ENCODE assay signal across 8 cellular contexts in the genomic region with DNA sequence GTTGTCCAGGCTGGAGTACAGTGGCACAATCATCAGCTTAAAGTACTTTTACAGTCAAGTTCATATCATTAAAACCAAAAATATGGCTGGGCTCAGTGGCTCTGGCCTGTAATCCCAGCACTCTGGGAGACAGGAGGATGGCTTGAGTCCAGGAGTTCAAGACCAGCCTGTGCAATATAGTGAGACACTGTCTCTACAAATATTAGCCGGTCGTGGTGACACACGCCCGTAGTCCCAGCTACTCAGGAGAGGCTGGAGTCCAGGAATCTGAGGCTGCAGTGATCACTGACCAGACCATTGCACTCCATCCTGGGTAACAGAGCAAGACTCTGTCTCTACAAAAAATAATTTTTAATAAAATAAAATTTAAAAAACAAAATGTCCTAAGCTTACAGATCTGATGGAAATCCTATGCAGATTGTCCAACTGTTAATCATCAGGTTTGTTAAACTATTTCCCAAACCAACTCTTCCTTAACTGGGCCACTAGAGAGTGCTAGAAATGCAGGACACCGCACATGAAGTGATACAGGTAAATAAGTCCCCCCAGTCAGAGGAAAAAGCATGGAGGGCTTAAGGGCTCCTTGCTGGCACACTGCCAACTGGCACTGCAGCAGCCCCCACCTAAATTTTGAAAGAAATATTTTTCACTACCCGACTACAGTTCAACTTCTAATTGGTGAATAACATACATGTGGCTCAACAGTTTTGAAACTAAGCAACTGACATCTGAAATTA. TPM values are rescaled to one million over a fixed set of nuclear protein-coding genes. Genes with fewer than 3 reads are reported as not detected.
DNase-seq lines count a peak whose midpoint lies in the region; ATAC-seq, FAIRE-seq and TF ChIP-seq lines count a peak whose summit lies in the region.

No MANE protein-coding gene starts in this region.

- no peak for FAIRE-seq in GM12878 (lab: Jason Lieb, UNC)

- CTCF ChIA-PET in CD4-positive, alpha-beta T cell (lab: Charles Lee): no interaction called here
- CTCF ChIA-PET in GM12878 (lab: Yijun Ruan, JAX): interaction anchor here (0.7 to 2.6 kb wide), 13 partner anchors 8 to 327 kb away, joined by 3 to 30 read pairs (median 3); no protein-coding TSS in a partner anchor

- peak in 3 of 10 experiments; percentile 9 to 21 (median 15) for DNase-seq in CD4-positive, alpha-beta T cell
- DNase-seq in HPDE6-E6E7 (ENCODE audit: extremely low spot score) (peak; percentile 35), RPMI8226 (peak; percentile 64), GM12878 (ENCODE audit: low read depth, low spot score) (no peak), right lobe of liver (no peak), stomach (no peak)

- H3K36me3 ChIP-seq in GM12878 (ENCODE audit: control insufficient read depth in 2 of 2, insufficient read depth in 2 of 2, low read length in 1 of 2): peaks cover 0 to 10% of the 10 kb centered on the region in 2 experiments; a peak in 1 of 4 replicates
- no peaks in the 10 kb centered on the region for H3K36me3 ChIP-seq in right lobe of liver
- peaks cover 0 to 14% (median 5%) of the 10 kb centered on the region in 4 donors for H3K36me3 ChIP-seq in stomach

- RAD21 ChIA-PET in GM12878 (lab: Charles Lee; ENCODE audit: unreplicated experiment): interaction anchor here (1.1 to 1.3 kb wide), 5 partner anchors 12 to 80 kb away, joined by 3 to 4 read pairs (median 3); no protein-coding TSS in a partner anchor

- no peaks in the 10 kb centered on the region for H3K27me3 ChIP-seq in CD4-positive, alpha-beta T cell (ENCODE audit: control insufficient read depth, insufficient read depth, low read length)
- H3K27me3 ChIP-seq in GM12878 (replicated peaks in 1 of 2; ENCODE audit: control insufficient read depth in 2 of 2, insufficient read depth in 2 of 2, low read length in 1 of 2): no peaks in the 10 kb centered on the region
- no peaks in the 10 kb centered on the region for H3K27me3 ChIP-seq in right lobe of liver
- H3K27me3 ChIP-seq in stomach: no peaks in the 10 kb centered on the region

- TF ChIP-seq EP300 in GM12878 (IDR thresholded peaks at IDR 0.05; ENCODE audit: borderline replicate concordance in 1 of 2, control insufficient read depth in 1 of 2, low read depth in 2 of 2, low read length in 2 of 2) (no peak), stomach (IDR thresholded peaks at IDR 0.05) (no peak)

- no peaks in the 10 kb centered on the region for H3K9me3 Mint-ChIP-seq in CD4-positive, alpha-beta T cell

- in situ Hi-C loops in GM12878 (cut with MboI): loop anchor here (5.0 kb wide), 1 partner anchor 172 kb away; a partner anchor contains a TSS

- peak; percentile 36 for TF ChIP-seq CTCF in CD4-positive, alpha-beta T cell (IDR thresholded peaks at IDR 0.05)
- TF ChIP-seq CTCF in GM12878 (IDR thresholded peaks at IDR 0.05 in 2 of 3, conservative IDR thresholded peaks at IDR 0.05 in 1 of 3; ENCODE audit: control insufficient read depth in 2 of 3, extremely low read depth in 1 of 3, insufficient read depth in 1 of 3, low read depth in 3 of 3, low read length in 3 of 3) (peak; percentile 63 to 74 (median 69)), right lobe of liver (IDR thresholded peaks at IDR 0.05) (peak; percentile 22 to 44 (median 36)), stomach (IDR thresholded peaks at IDR 0.05) (peak in 1 of 7 experiments; percentile 17)

- H3K4me3 Mint-ChIP-seq in CD4-positive, alpha-beta T cell: peak overlapping the region; percentile 97

- H3K79me2 ChIP-seq in GM12878 (ENCODE audit: control insufficient read depth, insufficient read depth, low read length): peaks cover 73% of the 10 kb centered on the region

- POLR2A ChIA-PET in CD4-positive, alpha-beta T cell (lab: Charles Lee): no interaction called here
- POLR2A ChIA-PET in GM12878 (lab: Charles Lee): no interaction called here

- TF ChIP-seq RAD21 in GM12878 (IDR thresholded peaks at IDR 0.05; ENCODE audit: insufficient read depth, low read depth, low read length): peak; percentile 81

- H4K20me1 ChIP-seq in GM12878 (ENCODE audit: control insufficient read depth, insufficient read depth): peaks cover 17% of the 10 kb centered on the region

- no peak for ATAC-seq in CD4-positive, alpha-beta T cell (ENCODE audit: poor library complexity)
- ATAC-seq in GM12878: no peak
- ATAC-seq in right lobe of liver: no peak
- ATAC-seq in GM21528 (IDR thresholded peaks at IDR 0.05; ENCODE audit: low FRiP score, unreplicated experiment): no peak
- ATAC-seq in GM18873 (IDR thresholded peaks at IDR 0.05; ENCODE audit: low FRiP score, unreplicated experiment): no peak

- 64% methylated on average over 6 of the region's 6 CpGs for WGBS in GM12878 (ENCODE audit: insufficient coverage, insufficient replicate concordance, low lambda C conversion rate, missing lambda C conversion rate)
- 15% methylated on average over 6 of the region's 6 CpGs for WGBS in right lobe of liver (ENCODE audit: insufficient coverage, low coverage, low lambda C conversion rate, missing lambda C conversion rate)
- 12 to 18% (median 16%) methylated on average over 6 of the region's 6 CpGs for WGBS in stomach, 5 donors

- peak overlapping the region; percentile 82 for H3K27ac Mint-ChIP-seq in CD4-positive, alpha-beta T cell

- no peaks in the 10 kb centered on the region for H3K27me3 Mint-ChIP-seq in CD4-positive, alpha-beta T cell

- BruUV-seq in GM12878 (replicated peaks; lab: Mats Ljungman, UMichigan): TSS peak; percentile 60

- H3K36me3 Mint-ChIP-seq in CD4-positive, alpha-beta T cell (ENCODE audit: low read depth): peaks cover 25% of the 10 kb centered on the region

- intact Hi-C loops in CD4-positive, alpha-beta T cell (cut with DNase I, micrococcal nuclease): loop anchor here (2.0 to 10.0 kb wide), 4 partner anchors 87 to 285 kb away; a partner anchor contains a TSS
- intact Hi-C loops in GM12878 (cut with micrococcal nuclease; ENCODE audit: unreplicated experiment): loop anchor here (1.0 to 5.0 kb wide), 3 partner anchors 59 to 247 kb away; a partner anchor contains a TSS
- intact Hi-C loops in right lobe of liver (cut with DNase I): no loop called here
- intact Hi-C loops in stomach (cut with DNase I; ENCODE audit: low total_unique reads): no loop called here

- peak overlapping the region; percentile 94 for H3K27ac ChIP-seq in CD4-positive, alpha-beta T cell (ENCODE audit: low read depth, low read length)
- H3K27ac ChIP-seq in GM12878 (ENCODE audit: control insufficient read depth, insufficient read depth): peak overlapping the region; percentile 92
- peak overlapping the region in 2 of 3 donors; percentile 10 for H3K27ac ChIP-seq in right lobe of liver
- H3K27ac ChIP-seq in stomach: peak overlapping the region in 4 of 5 donors; percentile 97 to 100 (median 100)

- no peak overlapping the region for H2AFZ ChIP-seq in GM12878 (ENCODE audit: control insufficient read depth, low read depth, low read length)

- H3K9me3 ChIP-seq in CD4-positive, alpha-beta T cell (ENCODE audit: control insufficient read depth, low read length): no peaks in the 10 kb centered on the region
- H3K9me3 ChIP-seq in GM12878 (replicated peaks; ENCODE audit: control insufficient read depth, insufficient read depth, low read length): no peaks in the 10 kb centered on the region
- H3K9me3 ChIP-seq in right lobe of liver: no peaks in the 10 kb centered on the region
- H3K9me3 ChIP-seq in stomach: no peaks in the 10 kb centered on the region

- SMC1A ChIA-PET in GM12878 (lab: Charles Lee; ENCODE audit: uncharacterized antibody, unreplicated experiment): interaction anchor here (1.3 to 2.9 kb wide), 3 partner anchors 21 to 60 kb away, joined by 6 to 25 read pairs (median 8); no protein-coding TSS in a partner anchor

- peaks cover 77% of the 10 kb centered on the region for H3K4me1 Mint-ChIP-seq in CD4-positive, alpha-beta T cell (ENCODE audit: low read depth)

- peaks cover 35% of the 10 kb centered on the region for H3K4me1 ChIP-seq in GM12878 (ENCODE audit: control insufficient read depth, insufficient read depth, low read length)
- H3K4me1 ChIP-seq in right lobe of liver: peaks cover 0 to 48% (median 9%) of the 10 kb centered on the region in 4 donors
- peaks cover 48 to 76% (median 68%) of the 10 kb centered on the region in 4 donors for H3K4me1 ChIP-seq in stomach

- peak overlapping the region; percentile 70 for H3K4me2 ChIP-seq in GM12878 (ENCODE audit: control insufficient read depth, insufficient read depth)

- H3K4me3 ChIP-seq in GM12878 (peak overlapping the region; percentile 91), right lobe of liver (no peak overlapping the region), stomach (peak overlapping the region; percentile 68 to 99 (median 87))

- peak overlapping the region; percentile 76 for H3K9ac ChIP-seq in GM12878 (ENCODE audit: control insufficient read depth, insufficient read depth, low read length)

- TF ChIP-seq POLR2A in GM12878 (IDR thresholded peaks at IDR 0.05; ENCODE audit: low read depth, low read length) (no peak), right lobe of liver (IDR thresholded peaks at IDR 0.05) (no peak), stomach (IDR thresholded peaks at IDR 0.05) (no peak)

RNA-seq across cellular contexts. Expression of a gene that starts 2.8 kb away (rescaled TPM):
- total RNA-seq in CD4-positive, alpha-beta T cell: 100 to 1,000 TPM; 194 to 217 TPM
- 204 and 220 TPM in 2 replicates for total RNA-seq in GM12878 (2013; cell fraction: nucleolus; rRNA removed)
- total RNA-seq in GM12878 (2014; rRNA removed) (130 and 140 TPM in 2 replicates), GM12878 (2014; rRNA removed; fragmentation: Illumina TruSeq; extraction: Trizol) (78.0 and 82.1 TPM in 2 replicates), GM12878 (2021) (200 and 218 TPM in 2 replicates), right lobe of liver (10 to 100 TPM; 69.8 to 81.2 (median 77.7) TPM), stomach (100 to 1,000 TPM; 161 to 394 (median 184) TPM)
- polyA plus RNA-seq in GM12878 (2011; ENCODE audit: low read depth): 71.5 TPM
- polyA plus RNA-seq in GM12878 (2011; rRNA removed) (62.7 and 113 TPM in 2 replicates), GM12878 (2014; fragmentation: Illumina TruSeq; extraction: Trizol) (101 and 114 TPM in 2 replicates), GM12878 (2014; fragmentation: Nextera tagmentation; extraction: Ambion mirVana) (10 to 100 TPM; 10.8 to 11.6 TPM), GM12878 (2014; rRNA removed) (106 and 116 TPM in 2 replicates), GM12878 (2016; fragmentation: Nextera tagmentation; extraction: Ambion mirVana) (10 to 100 TPM; 85.6 to 91.9 TPM), stomach (10 to 100 TPM; 28.1 to 38.0 (median 33.5) TPM)
- 98.3 and 104 TPM in 2 replicates for polyA plus RNA-seq in GM12878 (2011; cell fraction: cytosol; rRNA removed)
- 131 and 163 TPM in 2 replicates for polyA plus RNA-seq in GM12878 (2011; cell fraction: nucleus; rRNA removed)
- polyA plus RNA-seq in GM12878 (2012): 62.2 and 71.3 TPM in 2 replicates
- polyA minus RNA-seq in GM12878 (2011; rRNA and poly(A)+ RNA removed): 147 and 182 TPM in 2 replicates
- polyA minus RNA-seq in GM12878 (2011; cell fraction: cytosol; rRNA and poly(A)+ RNA removed): 69.5 and 91.4 TPM in 2 replicates
- 50.4 and 99.9 TPM in 2 replicates for polyA minus RNA-seq in GM12878 (2011; cell fraction: nucleus; rRNA and poly(A)+ RNA removed)

Comparison
In these comparisons a context has a peak if more than half of its experiments do, and no peak if none do; other contexts are left out.
1. DNase-seq: peak in HPDE6-E6E7 (single experiment) and RPMI8226 (single experiment); none in GM12878 (single experiment), right lobe of liver (0 of 3) and stomach (single experiment).
2. H3K27ac ChIP-seq: peak in every context shown above with its lines; median percentile 100 in stomach; 94 in CD4-positive, alpha-beta T cell; 92 in GM12878; 10 in right lobe of liver.
3. H3K4me3 ChIP-seq: peak in GM12878 (single experiment) and stomach (4 of 4); none in right lobe of liver (0 of 3).
4. intact Hi-C loops: an anchor here in CD4-positive, alpha-beta T cell (2.0 to 10.0 kb wide) and GM12878 (1.0 to 5.0 kb wide); none called in right lobe of liver and stomach.